In the genomic region with DNA sequence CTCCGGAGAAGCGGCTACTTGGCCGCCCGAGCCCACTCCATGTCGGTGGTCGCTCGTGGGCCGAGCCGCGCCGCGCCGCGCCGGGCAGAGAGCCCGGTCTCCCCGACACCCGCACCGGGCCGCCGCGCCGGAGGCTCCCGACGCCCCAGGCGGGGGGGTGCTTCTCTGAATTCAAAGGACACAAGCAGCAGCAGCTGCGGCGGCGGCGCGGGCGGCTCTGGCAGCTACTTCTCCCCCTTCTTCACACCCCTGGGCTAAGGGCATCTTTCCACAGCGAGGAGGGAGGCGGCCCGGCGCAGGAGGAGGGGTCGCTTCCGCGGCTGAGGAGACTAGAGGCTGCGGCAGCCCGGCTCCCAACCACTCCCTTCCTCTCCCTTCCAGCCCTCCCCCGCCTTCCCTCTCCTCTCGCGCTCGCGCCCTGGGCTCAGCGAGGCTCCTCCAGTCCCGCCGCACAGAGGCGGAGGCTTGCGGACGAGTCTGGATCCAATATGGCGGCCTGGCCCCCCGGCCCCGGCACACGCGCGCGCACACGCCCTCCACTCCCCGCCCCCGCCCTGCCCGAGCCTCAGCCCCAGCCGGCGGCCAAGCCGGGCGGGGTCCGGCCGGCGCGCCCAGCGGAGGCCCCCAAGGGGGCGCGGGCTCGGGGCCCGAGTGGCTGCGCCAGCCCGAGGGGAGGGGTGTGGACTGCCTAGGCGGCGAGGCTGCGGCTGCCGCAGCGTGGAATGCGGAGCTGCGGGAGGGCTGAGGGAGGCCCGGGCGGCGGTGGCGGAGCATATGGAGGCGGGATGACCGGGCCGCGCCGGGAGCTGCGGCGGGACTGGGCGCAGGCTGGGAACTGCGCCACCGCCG, we compare ENCODE assay signal across 1 cellular context.
TF ChIP-seq lines count a peak whose summit lies in the region.

Gene CDC42BPA (minus strand): TSS at position 490 of the 849 bp plus-strand sequence. CDS start 1,310 bp downstream, outside the sequence.

TF ChIP-seq in HepG2, 621 proteins besides CTCF, POLR2A, EP300 and RAD21 (continued from another document and continues in another):
- TF ChIP-seq STAG1 (CRISPR knock-in tag; IDR thresholded peaks at IDR 0.05) (no peak), SALL2 (CRISPR knock-in tag; IDR thresholded peaks at IDR 0.05) (no peak), TOPORS (CRISPR knock-in tag; IDR thresholded peaks at IDR 0.05) (peak; percentile 48; the same call in 1 of the 2 replicates), TRIM22 (IDR thresholded peaks at IDR 0.05) (no peak), ZFY (CRISPR knock-in tag; IDR thresholded peaks at IDR 0.05) (peak; percentile 78), ZBTB25 (CRISPR knock-in tag; IDR thresholded peaks at IDR 0.05) (no peak), GABPB1 (CRISPR knock-in tag; IDR thresholded peaks at IDR 0.05) (peak; percentile 58; the same call in 1 of the 2 replicates), PHF5A (CRISPR knock-in tag; IDR thresholded peaks at IDR 0.05; ENCODE audit: low read depth, unreplicated experiment) (no peak), ZNF136 (CRISPR knock-in tag; IDR thresholded peaks at IDR 0.05; ENCODE audit: low read depth) (no peak), ZGPAT (CRISPR knock-in tag; IDR thresholded peaks at IDR 0.05) (peak; percentile 34; the same call in 1 of the 2 replicates), ZNF740 (CRISPR knock-in tag; IDR thresholded peaks at IDR 0.05) (peak; percentile 68; the same call in 1 of the 2 replicates), ZBTB3 (CRISPR knock-in tag; IDR thresholded peaks at IDR 0.05; ENCODE audit: borderline replicate concordance, low read depth) (no peak), TEAD3 (CRISPR knock-in tag; optimal IDR thresholded peaks at IDR 0.05; ENCODE audit: borderline replicate concordance) (peak; percentile 24), NFE2L1 (CRISPR knock-in tag; IDR thresholded peaks at IDR 0.05; ENCODE audit: borderline replicate concordance) (no peak), ZEB1 (IDR thresholded peaks at IDR 0.05; ENCODE audit: insufficient replicate concordance, low read depth) (no peak), SALL1 (CRISPR knock-in tag; IDR thresholded peaks at IDR 0.05) (0 out of 2 replicates have a peak, but pooled peaks have one; percentile 8), ZNF432 (CRISPR knock-in tag; IDR thresholded peaks at IDR 0.05; ENCODE audit: borderline replicate concordance) (no peak), THAP11 (CRISPR knock-in tag; IDR thresholded peaks at IDR 0.05) (peak; percentile 40; the same call in 1 of the 2 replicates), HBP1 (CRISPR knock-in tag; IDR thresholded peaks at IDR 0.05; ENCODE audit: low read depth) (no peak), ZNF672 (CRISPR knock-in tag; IDR thresholded peaks at IDR 0.05) (0 out of 2 replicates have a peak, but pooled peaks have one; percentile 21), ETV5 (CRISPR knock-in tag; IDR thresholded peaks at IDR 0.05; ENCODE audit: borderline replicate concordance) (peak; percentile 8; the same call in 1 of the 2 replicates)
- TF ChIP-seq, protein P1, sequence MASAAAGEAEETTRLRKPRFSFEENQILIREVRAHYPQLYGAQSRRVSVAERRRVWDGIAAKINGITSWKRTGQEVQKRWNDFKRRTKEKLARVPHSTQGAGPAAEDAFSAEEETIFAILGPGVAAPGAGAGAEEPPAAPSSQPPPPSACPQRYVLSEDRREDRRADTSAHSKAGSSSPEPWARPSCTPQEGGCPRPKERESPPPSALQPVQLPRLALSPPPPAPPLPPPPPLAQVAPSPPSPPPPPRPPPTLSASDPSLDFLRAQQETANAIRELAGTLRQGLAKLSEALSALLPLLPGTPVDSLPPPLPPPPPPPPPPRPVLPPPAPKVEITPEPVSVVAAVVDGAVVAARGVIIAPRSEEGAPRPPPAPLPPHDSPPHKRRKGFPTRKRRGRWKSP (CRISPR knock-in tag; IDR thresholded peaks at IDR 0.05): peak; percentile 75
- TF ChIP-seq, protein P2, sequence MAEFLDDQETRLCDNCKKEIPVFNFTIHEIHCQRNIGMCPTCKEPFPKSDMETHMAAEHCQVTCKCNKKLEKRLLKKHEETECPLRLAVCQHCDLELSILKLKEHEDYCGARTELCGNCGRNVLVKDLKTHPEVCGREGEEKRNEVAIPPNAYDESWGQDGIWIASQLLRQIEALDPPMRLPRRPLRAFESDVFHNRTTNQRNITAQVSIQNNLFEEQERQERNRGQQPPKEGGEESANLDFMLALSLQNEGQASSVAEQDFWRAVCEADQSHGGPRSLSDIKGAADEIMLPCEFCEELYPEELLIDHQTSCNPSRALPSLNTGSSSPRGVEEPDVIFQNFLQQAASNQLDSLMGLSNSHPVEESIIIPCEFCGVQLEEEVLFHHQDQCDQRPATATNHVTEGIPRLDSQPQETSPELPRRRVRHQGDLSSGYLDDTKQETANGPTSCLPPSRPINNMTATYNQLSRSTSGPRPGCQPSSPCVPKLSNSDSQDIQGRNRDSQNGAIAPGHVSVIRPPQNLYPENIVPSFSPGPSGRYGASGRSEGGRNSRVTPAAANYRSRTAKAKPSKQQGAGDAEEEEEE (CRISPR knock-in tag; IDR thresholded peaks at IDR 0.05; ENCODE audit: borderline replicate concordance): no peak
- TF ChIP-seq, protein P3, sequence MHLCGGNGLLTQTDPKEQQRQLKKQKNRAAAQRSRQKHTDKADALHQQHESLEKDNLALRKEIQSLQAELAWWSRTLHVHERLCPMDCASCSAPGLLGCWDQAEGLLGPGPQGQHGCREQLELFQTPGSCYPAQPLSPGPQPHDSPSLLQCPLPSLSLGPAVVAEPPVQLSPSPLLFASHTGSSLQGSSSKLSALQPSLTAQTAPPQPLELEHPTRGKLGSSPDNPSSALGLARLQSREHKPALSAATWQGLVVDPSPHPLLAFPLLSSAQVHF (CRISPR knock-in tag; IDR thresholded peaks at IDR 0.05): no peak
- TF ChIP-seq, protein P4, sequence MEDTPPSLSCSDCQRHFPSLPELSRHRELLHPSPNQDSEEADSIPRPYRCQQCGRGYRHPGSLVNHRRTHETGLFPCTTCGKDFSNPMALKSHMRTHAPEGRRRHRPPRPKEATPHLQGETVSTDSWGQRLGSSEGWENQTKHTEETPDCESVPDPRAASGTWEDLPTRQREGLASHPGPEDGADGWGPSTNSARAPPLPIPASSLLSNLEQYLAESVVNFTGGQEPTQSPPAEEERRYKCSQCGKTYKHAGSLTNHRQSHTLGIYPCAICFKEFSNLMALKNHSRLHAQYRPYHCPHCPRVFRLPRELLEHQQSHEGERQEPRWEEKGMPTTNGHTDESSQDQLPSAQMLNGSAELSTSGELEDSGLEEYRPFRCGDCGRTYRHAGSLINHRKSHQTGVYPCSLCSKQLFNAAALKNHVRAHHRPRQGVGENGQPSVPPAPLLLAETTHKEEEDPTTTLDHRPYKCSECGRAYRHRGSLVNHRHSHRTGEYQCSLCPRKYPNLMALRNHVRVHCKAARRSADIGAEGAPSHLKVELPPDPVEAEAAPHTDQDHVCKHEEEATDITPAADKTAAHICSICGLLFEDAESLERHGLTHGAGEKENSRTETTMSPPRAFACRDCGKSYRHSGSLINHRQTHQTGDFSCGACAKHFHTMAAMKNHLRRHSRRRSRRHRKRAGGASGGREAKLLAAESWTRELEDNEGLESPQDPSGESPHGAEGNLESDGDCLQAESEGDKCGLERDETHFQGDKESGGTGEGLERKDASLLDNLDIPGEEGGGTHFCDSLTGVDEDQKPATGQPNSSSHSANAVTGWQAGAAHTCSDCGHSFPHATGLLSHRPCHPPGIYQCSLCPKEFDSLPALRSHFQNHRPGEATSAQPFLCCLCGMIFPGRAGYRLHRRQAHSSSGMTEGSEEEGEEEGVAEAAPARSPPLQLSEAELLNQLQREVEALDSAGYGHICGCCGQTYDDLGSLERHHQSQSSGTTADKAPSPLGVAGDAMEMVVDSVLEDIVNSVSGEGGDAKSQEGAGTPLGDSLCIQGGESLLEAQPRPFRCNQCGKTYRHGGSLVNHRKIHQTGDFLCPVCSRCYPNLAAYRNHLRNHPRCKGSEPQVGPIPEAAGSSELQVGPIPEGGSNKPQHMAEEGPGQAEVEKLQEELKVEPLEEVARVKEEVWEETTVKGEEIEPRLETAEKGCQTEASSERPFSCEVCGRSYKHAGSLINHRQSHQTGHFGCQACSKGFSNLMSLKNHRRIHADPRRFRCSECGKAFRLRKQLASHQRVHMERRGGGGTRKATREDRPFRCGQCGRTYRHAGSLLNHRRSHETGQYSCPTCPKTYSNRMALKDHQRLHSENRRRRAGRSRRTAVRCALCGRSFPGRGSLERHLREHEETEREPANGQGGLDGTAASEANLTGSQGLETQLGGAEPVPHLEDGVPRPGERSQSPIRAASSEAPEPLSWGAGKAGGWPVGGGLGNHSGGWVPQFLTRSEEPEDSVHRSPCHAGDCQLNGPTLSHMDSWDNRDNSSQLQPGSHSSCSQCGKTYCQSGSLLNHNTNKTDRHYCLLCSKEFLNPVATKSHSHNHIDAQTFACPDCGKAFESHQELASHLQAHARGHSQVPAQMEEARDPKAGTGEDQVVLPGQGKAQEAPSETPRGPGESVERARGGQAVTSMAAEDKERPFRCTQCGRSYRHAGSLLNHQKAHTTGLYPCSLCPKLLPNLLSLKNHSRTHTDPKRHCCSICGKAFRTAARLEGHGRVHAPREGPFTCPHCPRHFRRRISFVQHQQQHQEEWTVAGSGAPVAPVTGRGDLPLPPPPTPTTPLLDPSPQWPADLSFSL (CRISPR knock-in tag; IDR thresholded peaks at IDR 0.05): no peak
- TF ChIP-seq, protein P5, sequence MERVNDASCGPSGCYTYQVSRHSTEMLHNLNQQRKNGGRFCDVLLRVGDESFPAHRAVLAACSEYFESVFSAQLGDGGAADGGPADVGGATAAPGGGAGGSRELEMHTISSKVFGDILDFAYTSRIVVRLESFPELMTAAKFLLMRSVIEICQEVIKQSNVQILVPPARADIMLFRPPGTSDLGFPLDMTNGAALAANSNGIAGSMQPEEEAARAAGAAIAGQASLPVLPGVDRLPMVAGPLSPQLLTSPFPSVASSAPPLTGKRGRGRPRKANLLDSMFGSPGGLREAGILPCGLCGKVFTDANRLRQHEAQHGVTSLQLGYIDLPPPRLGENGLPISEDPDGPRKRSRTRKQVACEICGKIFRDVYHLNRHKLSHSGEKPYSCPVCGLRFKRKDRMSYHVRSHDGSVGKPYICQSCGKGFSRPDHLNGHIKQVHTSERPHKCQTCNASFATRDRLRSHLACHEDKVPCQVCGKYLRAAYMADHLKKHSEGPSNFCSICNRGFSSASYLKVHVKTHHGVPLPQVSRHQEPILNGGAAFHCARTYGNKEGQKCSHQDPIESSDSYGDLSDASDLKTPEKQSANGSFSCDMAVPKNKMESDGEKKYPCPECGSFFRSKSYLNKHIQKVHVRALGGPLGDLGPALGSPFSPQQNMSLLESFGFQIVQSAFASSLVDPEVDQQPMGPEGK (CRISPR knock-in tag; IDR thresholded peaks at IDR 0.05): peak; percentile 49
- TF ChIP-seq, protein P6, sequence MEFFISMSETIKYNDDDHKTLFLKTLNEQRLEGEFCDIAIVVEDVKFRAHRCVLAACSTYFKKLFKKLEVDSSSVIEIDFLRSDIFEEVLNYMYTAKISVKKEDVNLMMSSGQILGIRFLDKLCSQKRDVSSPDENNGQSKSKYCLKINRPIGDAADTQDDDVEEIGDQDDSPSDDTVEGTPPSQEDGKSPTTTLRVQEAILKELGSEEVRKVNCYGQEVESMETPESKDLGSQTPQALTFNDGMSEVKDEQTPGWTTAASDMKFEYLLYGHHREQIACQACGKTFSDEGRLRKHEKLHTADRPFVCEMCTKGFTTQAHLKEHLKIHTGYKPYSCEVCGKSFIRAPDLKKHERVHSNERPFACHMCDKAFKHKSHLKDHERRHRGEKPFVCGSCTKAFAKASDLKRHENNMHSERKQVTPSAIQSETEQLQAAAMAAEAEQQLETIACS (CRISPR knock-in tag; IDR thresholded peaks at IDR 0.05): peak; percentile 54; the same call in 1 of the 2 replicates
- TF ChIP-seq, protein P7, sequence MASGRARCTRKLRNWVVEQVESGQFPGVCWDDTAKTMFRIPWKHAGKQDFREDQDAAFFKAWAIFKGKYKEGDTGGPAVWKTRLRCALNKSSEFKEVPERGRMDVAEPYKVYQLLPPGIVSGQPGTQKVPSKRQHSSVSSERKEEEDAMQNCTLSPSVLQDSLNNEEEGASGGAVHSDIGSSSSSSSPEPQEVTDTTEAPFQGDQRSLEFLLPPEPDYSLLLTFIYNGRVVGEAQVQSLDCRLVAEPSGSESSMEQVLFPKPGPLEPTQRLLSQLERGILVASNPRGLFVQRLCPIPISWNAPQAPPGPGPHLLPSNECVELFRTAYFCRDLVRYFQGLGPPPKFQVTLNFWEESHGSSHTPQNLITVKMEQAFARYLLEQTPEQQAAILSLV (CRISPR knock-in tag; IDR thresholded peaks at IDR 0.05; ENCODE audit: borderline replicate concordance): no peak
